In the genomic region with DNA sequence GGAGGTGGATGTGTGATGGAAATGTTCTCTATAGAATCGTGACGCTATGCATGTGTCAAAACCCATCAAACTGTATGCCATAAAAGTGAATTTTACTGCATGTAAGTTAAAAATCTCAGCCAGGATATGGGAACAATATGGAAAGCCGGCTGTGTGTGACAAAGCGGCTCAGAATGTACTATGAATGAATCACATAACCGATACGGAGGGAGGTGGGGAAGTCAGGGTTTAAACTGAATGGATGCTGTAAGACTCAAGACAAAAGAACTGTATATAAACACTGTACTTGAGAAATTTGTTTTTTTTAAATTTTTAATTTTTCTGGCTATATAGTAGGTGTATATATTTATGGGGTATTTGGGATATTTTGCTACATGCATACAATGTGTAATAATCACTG, we compare ENCODE assay signal across 19 cellular contexts.
DNase-seq lines count a peak whose midpoint lies in the region; ATAC-seq and TF ChIP-seq lines count a peak whose summit lies in the region.
"Had no signal": no experiment of that assay in that cellular context is flagged by ENCODE, and none has a peak within 500 bp of the region (broad histone marks: within the 10 kb centered on the region; RNA-seq: fewer than 3 reads in every experiment).

No MANE protein-coding gene starts in this region.

- no peaks in the 10 kb centered on the region for H3K36me3 ChIP-seq in heart right ventricle
- H3K36me3 ChIP-seq: gastroesophageal sphincter, left lung, sigmoid colon, vagina had no signal

- 84 to 86% methylated on average over 6 of the region's 6 CpGs for WGBS in heart right ventricle, 2 donors

- intact Hi-C loops in heart right ventricle (cut with DNase I) = loop anchor here in 5 of 10 donors (10.0 kb wide), 4 partner anchors 246 to 616 kb away; a partner anchor contains a TSS

- H3K9me3 ChIP-seq in heart right ventricle = no peaks in the 10 kb centered on the region
- H3K9me3 ChIP-seq: gastroesophageal sphincter, left lung, sigmoid colon, vagina had no signal

- no peak overlapping the region for H3K27ac ChIP-seq in heart right ventricle
- H3K27ac ChIP-seq: gastroesophageal sphincter, left lung, sigmoid colon, vagina, VCaP had no signal

- H3K27me3 ChIP-seq in heart right ventricle = peaks cover 0 to 7% (median 0%) of the 10 kb centered on the region in 7 donors
- H3K27me3 ChIP-seq: left lung, sigmoid colon, vagina had no signal

- no peak for TF ChIP-seq CTCF in heart right ventricle (IDR thresholded peaks at IDR 0.05)

- H3K4me3 ChIP-seq in heart right ventricle = no peak overlapping the region
- H3K4me3 ChIP-seq: gastroesophageal sphincter, left lung, sigmoid colon, vagina had no signal

- peak; percentile 60 for DNase-seq in AG20443 (ENCODE audit: low spot score)
- DNase-seq in LHCN-M2 (ENCODE audit: low read depth) = peak; percentile 80
- peak; percentile 62 for DNase-seq in astrocyte of the hippocampus (ENCODE audit: low read depth, low spot score)
- DNase-seq in hepatic stellate cell (ENCODE audit: low spot score) = peak; percentile 25
- DNase-seq in heart right ventricle = no peak
- no peak for DNase-seq in stimulated activated CD8-positive, alpha-beta memory T cell treated with anti-CD3 and anti-CD28 coated beads, Interleukin-4, amount 100 ng/mL, for 48 hours
- DNase-seq in nucleus accumbens (lab: John Stamatoyannopoulos, UW) = no peak
- DNase-seq: activated CD4-positive, alpha-beta T cell treated with anti-CD3 and anti-CD28 coated beads, Interleukin-2, amount 50 U/mL, for 48 hours; activated T-cell treated with anti-CD3 and anti-CD28 coated beads, Interleukin-2, amount 50 U/mL, for 1 hour; effector memory CD4-positive, alpha-beta T cell; left lung; sigmoid colon; stimulated activated CD4-positive, alpha-beta T cell treated with anti-CD3 and anti-CD28 coated beads, Interleukin-2, amount 100 ng/mL, for 24 hours; T-helper 1 cell had no signal

- ATAC-seq in HG03045 (IDR thresholded peaks at IDR 0.05; ENCODE audit: unreplicated experiment) (no peak), heart right ventricle (no peak)
- ATAC-seq: activated naive CD4-positive, alpha-beta T cell treated with anti-CD3 and anti-CD28 coated beads, Interleukin-2, amount 50 U/mL, for 72 hours; gastroesophageal sphincter; left lung had no signal

- H3K4me1 ChIP-seq in heart right ventricle = no peaks in the 10 kb centered on the region
- H3K4me1 ChIP-seq: gastroesophageal sphincter, left lung, sigmoid colon, vagina had no signal

Comparison
In these comparisons a context has a peak if more than half of its experiments do, and no peak if none do; other contexts are left out.
1. DNase-seq: peak in AG20443 (single experiment), LHCN-M2 (single experiment), astrocyte of the hippocampus (single experiment) and hepatic stellate cell (single experiment); none in heart right ventricle (0 of 2), stimulated activated CD8-positive, alpha-beta memory T cell treated with anti-CD3 and anti-CD28 coated beads, Interleukin-4, amount 100 ng/mL, for 48 hours (single experiment) and nucleus accumbens (0 of 56).